ENCODE assay signal across 8 cellular contexts in the genomic region with DNA sequence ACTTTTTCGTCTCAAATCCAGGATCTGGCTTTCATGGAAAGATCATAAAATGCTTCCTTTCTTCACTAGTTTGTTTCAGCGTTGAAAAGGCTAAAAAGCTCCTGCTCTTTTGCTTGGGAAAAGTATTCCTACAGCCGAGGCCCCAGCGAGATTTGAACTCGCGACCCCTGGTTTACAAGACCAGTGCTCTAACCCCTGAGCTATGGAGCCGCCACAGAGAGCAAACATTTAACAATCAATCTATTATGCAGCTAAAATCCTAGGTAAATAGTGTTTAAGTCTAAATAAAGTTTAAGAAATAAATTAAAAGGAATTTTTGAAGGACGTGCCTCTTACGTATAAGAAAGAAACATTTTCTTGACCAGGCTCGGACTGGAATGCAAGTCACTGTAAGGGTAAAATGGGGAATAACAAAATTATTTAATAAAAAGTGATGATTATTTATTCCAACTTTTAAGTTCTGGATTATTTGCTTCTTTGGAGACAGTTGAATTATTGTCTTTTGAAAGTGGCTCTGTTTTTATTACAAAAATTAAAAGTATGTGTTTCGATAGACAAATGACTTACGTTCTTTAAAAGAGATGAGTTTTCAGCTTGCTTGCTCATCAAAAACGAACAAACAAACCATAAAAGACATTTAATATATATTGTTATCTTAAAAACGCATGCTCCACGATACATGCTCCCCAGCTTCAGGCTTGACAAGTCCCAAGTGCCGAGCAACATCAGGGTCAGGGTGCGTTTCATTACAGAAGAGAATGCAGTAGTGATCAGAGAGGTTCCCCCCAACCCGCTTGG. TPM values are rescaled to one million over a fixed set of nuclear protein-coding genes. Genes with fewer than 3 reads are reported as not detected.
A peak's percentile ranks its signal among the peaks of the same experiment; 100 is the strongest.
DNase-seq lines count a peak whose midpoint lies in the region; ATAC-seq, FAIRE-seq and TF ChIP-seq lines count a peak whose summit lies in the region.

No MANE protein-coding gene starts in this region.

- H4K8ac ChIP-seq in H1 (ENCODE audit: extremely low read depth, insufficient read depth, low read length) = no peak overlapping the region

- peak overlapping the region; percentile 68 for H3K4me3 ChIP-seq in GM08714 (ENCODE audit: low read length)
- peak overlapping the region; percentile 76 to 96 (median 88) for H3K4me3 ChIP-seq in H1 (ENCODE audit: extremely low read depth in 1 of 4, insufficient read depth in 2 of 4, low read depth in 3 of 4, low read length in 4 of 4)
- H3K4me3 ChIP-seq in mesodermal cell (ENCODE audit: extremely low read depth, insufficient read depth, low read length, poor library complexity, severe bottlenecking) = peak overlapping the region; percentile 54
- H3K4me3 ChIP-seq in testis = peak overlapping the region; percentile 20 to 39

- no peak for TF ChIP-seq EP300 in H1 (IDR thresholded peaks at IDR 0.05; ENCODE audit: borderline replicate concordance in 1 of 2, low read depth in 2 of 2, low read length in 2 of 2)

- H2AFZ ChIP-seq in H1 (ENCODE audit: low read length) = no peak overlapping the region; the same call in 1 of the 2 replicates

- TF ChIP-seq RAD21 in H1 (IDR thresholded peaks at IDR 0.05 in 1 of 2, conservative IDR thresholded peaks at IDR 0.05 in 1 of 2; ENCODE audit: low read depth in 2 of 2, low read length in 2 of 2) = no peak

- no peak overlapping the region for H2BK20ac ChIP-seq in H1 (ENCODE audit: low read length)

- H3K27me3 ChIP-seq in H1 (replicated peaks in 1 of 4; ENCODE audit: control insufficient read depth in 3 of 4, extremely low read depth in 1 of 4, insufficient read depth in 3 of 4, low read length in 3 of 4) (peaks cover 0 to 21% (median 14%) of the 10 kb centered on the region in 4 experiments; a peak in 5 of 7 replicates), testis (no peaks in the 10 kb centered on the region)

- TF ChIP-seq CTCF in H1 (IDR thresholded peaks at IDR 0.05; ENCODE audit: control extremely low read depth in 1 of 3, insufficient read depth in 1 of 3, low read depth in 1 of 3, low read length in 3 of 3) (no peak), testis (IDR thresholded peaks at IDR 0.05) (no peak)

- H3K18ac ChIP-seq in H1 (ENCODE audit: extremely low read depth, low read length) = no peak overlapping the region

- POLR2A ChIA-PET in H1 (lab: Charles Lee; ENCODE audit: partially characterized antibody) = interaction anchor here (1.4 to 2.1 kb wide), 4 partner anchors 27 to 175 kb away, joined by 4 to 7 read pairs (median 6); partner anchors contain the start of gene APEX1

- H3K23ac ChIP-seq in H1 (ENCODE audit: insufficient read length) = no peak overlapping the region

- peak; percentile 63 for FAIRE-seq in H1 (lab: Jason Lieb, UNC)

- DNase-seq in NCI-H1694 treated with DMSO at 0.1 percent for 48 hours (lab: John Stamatoyannopoulos, UW) (peak; percentile 57), H1 (ENCODE audit: low read depth in 1 of 2, low spot score in 2 of 2) (peak in 1 of 2 experiments; percentile 85), testis (peak; percentile 55)
- peak; percentile 74 for DNase-seq in activated CD4-positive, alpha-beta T cell treated with anti-CD3 and anti-CD28 coated beads for 48 hours

- H4K5ac ChIP-seq in H1 (ENCODE audit: insufficient read length, low read depth, low read length) = no peak overlapping the region

- H4K20me1 ChIP-seq in H1 (replicated peaks in 1 of 2; ENCODE audit: control insufficient read depth in 1 of 2, insufficient read depth in 2 of 2, low read length in 2 of 2) = no peaks in the 10 kb centered on the region

- no peak overlapping the region for H4K91ac ChIP-seq in H1 (replicated peaks; ENCODE audit: insufficient read length, low read length)

- CTCF ChIA-PET in H1 (lab: Charles Lee; ENCODE audit: partially characterized antibody) = interaction anchor here (0.6 to 3.1 kb wide), 13 partner anchors 9 to 308 kb away, joined by 3 to 16 read pairs (median 5); partner anchors contain the start of gene RNASE4

- peaks cover 28% of the 10 kb centered on the region for H3K23me2 ChIP-seq in H1 (ENCODE audit: low read depth, low read length)

- H2BK5ac ChIP-seq in H1 (ENCODE audit: low read depth, low read length) = no peak overlapping the region

- no peaks in the 10 kb centered on the region for H3K79me1 ChIP-seq in H1 (ENCODE audit: low read depth, low read length)

- H3K14ac ChIP-seq in H1 (ENCODE audit: insufficient read length) = no peak overlapping the region

- peak overlapping the region in 3 of 4 experiments; percentile 21 to 51 (median 44); a peak in 4 of 7 replicates for H3K9ac ChIP-seq in H1 (replicated peaks in 1 of 4; ENCODE audit: extremely low read depth in 1 of 4, low read depth in 3 of 4, low read length in 3 of 4)

- H2AK5ac ChIP-seq in H1 (ENCODE audit: low read depth, low read length) = no peak overlapping the region

- no peaks in the 10 kb centered on the region for H3K79me2 ChIP-seq in H1 (ENCODE audit: control insufficient read depth in 1 of 2, insufficient read depth in 2 of 2, low read length in 2 of 2)

- H3K9me3 ChIP-seq in H1 (ENCODE audit: insufficient read depth in 2 of 2, low read depth in 1 of 2, low read length in 1 of 2) = no peaks in the 10 kb centered on the region
- no peaks in the 10 kb centered on the region for H3K9me3 ChIP-seq in mesodermal cell (ENCODE audit: control insufficient read depth, low read length)
- H3K9me3 ChIP-seq in testis = no peaks in the 10 kb centered on the region

- H2BK120ac ChIP-seq in H1 (replicated peaks; ENCODE audit: low read depth, low read length) = no peak overlapping the region

- H3K36me3 ChIP-seq in H1 (ENCODE audit: control insufficient read depth in 2 of 4, insufficient read depth in 4 of 4, low read length in 3 of 4) (no peaks in the 10 kb centered on the region), mesodermal cell (ENCODE audit: control insufficient read depth, insufficient read depth, low read length) (no peaks in the 10 kb centered on the region), testis (ENCODE audit: low read depth, missing control alignments) (no peaks in the 10 kb centered on the region)

- H3K4ac ChIP-seq in H1 (replicated peaks; ENCODE audit: insufficient read length, low read depth, low read length) = no peak overlapping the region

- no peak overlapping the region for H2BK15ac ChIP-seq in H1 (ENCODE audit: low read length)

- H3K56ac ChIP-seq in H1 (replicated peaks; ENCODE audit: insufficient read length, low read depth, low read length) = no peak overlapping the region

- no peak for TF ChIP-seq POLR2A in H1 (IDR thresholded peaks at IDR 0.05; ENCODE audit: control extremely low read depth in 1 of 2, low read depth in 2 of 2, low read length in 2 of 2)
- no peak for TF ChIP-seq POLR2A in testis (IDR thresholded peaks at IDR 0.05)

- H3K4me2 ChIP-seq in H1 (ENCODE audit: insufficient read depth in 1 of 2, low read depth in 2 of 2, low read length in 2 of 2) = peak overlapping the region; percentile 86 to 91

- no peak for ATAC-seq in GM21619 (IDR thresholded peaks at IDR 0.05; ENCODE audit: unreplicated experiment)
- ATAC-seq in HG03159 (IDR thresholded peaks at IDR 0.05; ENCODE audit: unreplicated experiment) = no peak

- WGBS in H1 (ENCODE audit: extremely low coverage in 1 of 2, insufficient coverage in 1 of 2, insufficient read length in 1 of 2, insufficient replicate concordance in 2 of 2, low coverage in 1 of 2, low lambda C conversion rate in 2 of 2, missing lambda C conversion rate in 1 of 2), 2 experiments = 3% methylated on average over 18 of the region's 18 CpGs; no CpG with 5 or more reads in 1 of the 2 experiments
- 0% methylated on average over 3 to 4 of the region's 18 CpGs for WGBS in mesodermal cell (ENCODE audit: insufficient coverage in 2 of 2), 2 experiments
- WGBS in testis, 2 donors = 5 to 14% methylated on average over 18 of the region's 18 CpGs

- H3K4me1 ChIP-seq in H1 (replicated peaks in 1 of 4; ENCODE audit: control insufficient read depth in 3 of 4, insufficient read depth in 4 of 4, low read length in 3 of 4) (peaks cover 0 to 6% (median 1%) of the 10 kb centered on the region in 4 experiments; a peak in 2 of 7 replicates), mesodermal cell (ENCODE audit: control insufficient read depth, insufficient read depth, low read length, poor library complexity, severe bottlenecking) (peaks cover 17% of the 10 kb centered on the region), testis (peaks cover 23% of the 10 kb centered on the region)

- H2BK12ac ChIP-seq in H1 (ENCODE audit: low read depth, low read length) = no peak overlapping the region

- intact Hi-C loops in testis (cut with DNase I; ENCODE audit: low total_unique reads) = no loop called here

- no peak overlapping the region for H3K27ac ChIP-seq in H1 (ENCODE audit: low read depth, low read length)
- no peak overlapping the region for H3K27ac ChIP-seq in mesodermal cell (ENCODE audit: low read depth, low read length, severe bottlenecking)
- peak overlapping the region; percentile 25 to 50 for H3K27ac ChIP-seq in testis

RNA-seq across cellular contexts. Expression of gene OR6S1, which starts 10.3 kb away (rescaled TPM):
- total RNA-seq in H1 (2021; fragmentation: NEBNext Ultra II Directional; extraction: Animal tissue kit (Norgen Biotek cat#: 25700)) = not detected in 2 replicates
- not detected in 2 replicates for polyA plus RNA-seq in H1 (2011; rRNA removed)
- not detected for polyA plus RNA-seq in H1 (2011; cell fraction: cytosol; rRNA removed)
- not detected for polyA plus RNA-seq in H1 (2011; cell fraction: nucleus; rRNA removed)
- polyA plus RNA-seq in H1 (2012, experiment 1 of 2) = not detected in 4 replicates
- polyA plus RNA-seq in H1 (2012, experiment 2 of 2) = not detected
- not detected for polyA plus RNA-seq in H1 (2013, experiment 1 of 2)
- polyA plus RNA-seq in H1 (2013, experiment 2 of 2) = not detected
- 0.17 TPM in 1 of 2 replicates, not detected in the other for polyA minus RNA-seq in H1 (2011; rRNA and poly(A)+ RNA removed)
- not detected for polyA minus RNA-seq in H1 (2011; cell fraction: cytosol; rRNA and poly(A)+ RNA removed)
- polyA minus RNA-seq in H1 (2011; cell fraction: nucleus; rRNA and poly(A)+ RNA removed) = not detected
- polyA plus RNA-seq in mesodermal cell (2013, experiment 1 of 2) = not detected
- not detected for polyA plus RNA-seq in mesodermal cell (2013, experiment 2 of 2)
- total RNA-seq in testis = under 1 TPM in 1 of 2 donors, not detected in 1; 0.68 TPM
- not detected for polyA plus RNA-seq in testis (ENCODE audit: insufficient read depth, low read depth, low replicate concordance)

RNA-seq across cellular contexts. Expression of gene RNASE12, which starts 40.0 kb away (rescaled TPM):
- total RNA-seq in H1 (2021; fragmentation: NEBNext Ultra II Directional; extraction: Animal tissue kit (Norgen Biotek cat#: 25700)) = not detected in 2 replicates
- polyA plus RNA-seq in H1 (2011; rRNA removed) (not detected in 2 replicates), testis (ENCODE audit: insufficient read depth, low read depth, low replicate concordance) (1.3 TPM)
- not detected for polyA plus RNA-seq in H1 (2011; cell fraction: cytosol; rRNA removed)
- not detected for polyA plus RNA-seq in H1 (2011; cell fraction: nucleus; rRNA removed)
- not detected in 4 replicates for polyA plus RNA-seq in H1 (2012, experiment 1 of 2)
- not detected for polyA plus RNA-seq in H1 (2012, experiment 2 of 2)
- not detected for polyA plus RNA-seq in H1 (2013, experiment 1 of 2)
- polyA plus RNA-seq in H1 (2013, experiment 2 of 2) = not detected
- not detected in 2 replicates for polyA minus RNA-seq in H1 (2011; rRNA and poly(A)+ RNA removed)
- not detected for polyA minus RNA-seq in H1 (2011; cell fraction: cytosol; rRNA and poly(A)+ RNA removed)
- not detected for polyA minus RNA-seq in H1 (2011; cell fraction: nucleus; rRNA and poly(A)+ RNA removed)
- polyA plus RNA-seq in mesodermal cell (2013, experiment 1 of 2) = not detected
- not detected for polyA plus RNA-seq in mesodermal cell (2013, experiment 2 of 2)
- not detected for total RNA-seq in testis

RNA-seq across cellular contexts. Expression of gene RNASE11, which starts 43.4 kb away (rescaled TPM):
- not detected in 2 replicates for total RNA-seq in H1 (2021; fragmentation: NEBNext Ultra II Directional; extraction: Animal tissue kit (Norgen Biotek cat#: 25700))
- polyA plus RNA-seq in H1 (2011; rRNA removed) = not detected in 2 replicates
- not detected for polyA plus RNA-seq in H1 (2011; cell fraction: cytosol; rRNA removed)
- not detected for polyA plus RNA-seq in H1 (2011; cell fraction: nucleus; rRNA removed)
- not detected in 4 replicates for polyA plus RNA-seq in H1 (2012, experiment 1 of 2)
- polyA plus RNA-seq in H1 (2012, experiment 2 of 2) = not detected
- polyA plus RNA-seq in H1 (2013, experiment 1 of 2) = 0.06 TPM
- 0.09 TPM for polyA plus RNA-seq in H1 (2013, experiment 2 of 2)
- polyA minus RNA-seq in H1 (2011; rRNA and poly(A)+ RNA removed) = not detected in 2 replicates
- not detected for polyA minus RNA-seq in H1 (2011; cell fraction: cytosol; rRNA and poly(A)+ RNA removed)
- polyA minus RNA-seq in H1 (2011; cell fraction: nucleus; rRNA and poly(A)+ RNA removed) = not detected
- not detected for polyA plus RNA-seq in mesodermal cell (2013, experiment 1 of 2)
- polyA plus RNA-seq in mesodermal cell (2013, experiment 2 of 2) = not detected
- 10 to 100 TPM; 31.7 to 52.0 TPM for total RNA-seq in testis
- 81.0 TPM for polyA plus RNA-seq in testis (ENCODE audit: insufficient read depth, low read depth, low replicate concordance)

RNA-seq across cellular contexts. Expression of gene RNASE4, which starts 53.1 kb away (rescaled TPM):
- 0.38 and 0.61 TPM in 2 replicates for total RNA-seq in H1 (2021; fragmentation: NEBNext Ultra II Directional; extraction: Animal tissue kit (Norgen Biotek cat#: 25700))
- polyA plus RNA-seq in H1 (2011; rRNA removed) (3.5 and 3.7 TPM in 2 replicates), testis (ENCODE audit: insufficient read depth, low read depth, low replicate concordance) (27.7 TPM)
- polyA plus RNA-seq in H1 (2011; cell fraction: cytosol; rRNA removed) = 3.5 TPM
- polyA plus RNA-seq in H1 (2011; cell fraction: nucleus; rRNA removed) = 3.5 TPM
- polyA plus RNA-seq in H1 (2012, experiment 1 of 2) = 2.1 to 3.1 TPM (median 2.3 TPM) in 4 replicates
- polyA plus RNA-seq in H1 (2012, experiment 2 of 2) = 0.46 TPM
- 2.4 TPM for polyA plus RNA-seq in H1 (2013, experiment 1 of 2)
- polyA plus RNA-seq in H1 (2013, experiment 2 of 2) = 2.6 TPM
- 5.9 and 7.7 TPM in 2 replicates for polyA minus RNA-seq in H1 (2011; rRNA and poly(A)+ RNA removed)
- polyA minus RNA-seq in H1 (2011; cell fraction: cytosol; rRNA and poly(A)+ RNA removed) = 3.3 TPM
- 1.00 TPM for polyA minus RNA-seq in H1 (2011; cell fraction: nucleus; rRNA and poly(A)+ RNA removed)
- polyA plus RNA-seq in mesodermal cell (2013, experiment 1 of 2) = 6.3 TPM
- 6.3 TPM for polyA plus RNA-seq in mesodermal cell (2013, experiment 2 of 2)
- total RNA-seq in testis = 10 to 100 TPM; 27.6 to 53.4 TPM

RNA-seq across cellular contexts. Expression of gene ANG, which starts 57.3 kb away (rescaled TPM):
- total RNA-seq in H1 (2021; fragmentation: NEBNext Ultra II Directional; extraction: Animal tissue kit (Norgen Biotek cat#: 25700)) = 2.2 and 4.3 TPM in 2 replicates
- polyA plus RNA-seq in H1 (2011; rRNA removed) (4.4 and 4.6 TPM in 2 replicates), testis (ENCODE audit: insufficient read depth, low read depth, low replicate concordance) (27.7 TPM)
- polyA plus RNA-seq in H1 (2011; cell fraction: cytosol; rRNA removed) = 4.7 TPM
- polyA plus RNA-seq in H1 (2011; cell fraction: nucleus; rRNA removed) = 3.4 TPM
- polyA plus RNA-seq in H1 (2012, experiment 1 of 2) = 4.9 to 6.1 TPM (median 5.8 TPM) in 4 replicates
- 13.5 TPM for polyA plus RNA-seq in H1 (2012, experiment 2 of 2)
- 7.0 TPM for polyA plus RNA-seq in H1 (2013, experiment 1 of 2)
- 8.2 TPM for polyA plus RNA-seq in H1 (2013, experiment 2 of 2)
- polyA minus RNA-seq in H1 (2011; rRNA and poly(A)+ RNA removed) = 5.2 and 5.8 TPM in 2 replicates
- 2.6 TPM for polyA minus RNA-seq in H1 (2011; cell fraction: cytosol; rRNA and poly(A)+ RNA removed)
- 1.3 TPM for polyA minus RNA-seq in H1 (2011; cell fraction: nucleus; rRNA and poly(A)+ RNA removed)
- polyA plus RNA-seq in mesodermal cell (2013, experiment 1 of 2) = 5.7 TPM
- polyA plus RNA-seq in mesodermal cell (2013, experiment 2 of 2) = 5.8 TPM
- total RNA-seq in testis = 10 to 100 TPM; 28.9 to 42.7 TPM

Comparison
In these comparisons a context has a peak if more than half of its experiments do, and no peak if none do; other contexts are left out.
1. H3K4me3 ChIP-seq: peak in every context shown above with its lines; median percentile 88 in H1; 68 in GM08714; 54 in mesodermal cell; 30 in testis.
2. H3K27ac ChIP-seq: peak in testis (2 of 2); none in H1 (single experiment) and mesodermal cell (single experiment).
3. RNA of gene RNASE11, which starts 43.4 kb away (total RNA-seq): 31.7 to 52.0 TPM in testis; not detected in H1; every median in the first group is over 10 times any median in the second.